Comparison of ENCODE assay signal across 26 cellular contexts in the genomic region with DNA sequence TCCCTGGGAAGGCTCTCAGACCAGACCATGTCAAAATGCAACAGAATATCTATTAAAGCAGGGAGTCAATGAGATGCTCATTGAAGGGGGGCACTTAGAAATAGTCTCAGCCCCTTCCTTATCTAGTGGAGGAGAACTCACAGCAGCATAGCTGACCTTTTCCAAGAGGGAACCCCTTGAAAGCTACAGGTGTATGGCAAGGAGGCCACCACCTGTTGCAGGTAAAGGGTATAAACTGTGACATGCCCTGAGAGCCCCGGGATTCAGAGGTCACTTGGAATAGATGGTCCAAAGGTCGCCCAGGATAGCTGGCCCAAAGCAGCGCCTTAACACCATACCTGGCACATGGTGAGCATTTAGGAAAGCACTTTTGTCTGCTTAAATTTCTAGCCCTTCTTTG.
DNase-seq lines count a peak whose midpoint lies in the region; FAIRE-seq and TF ChIP-seq lines count a peak whose summit lies in the region.
"Had no signal": no experiment of that assay in that cellular context is flagged by ENCODE, and none has a peak within 500 bp of the region (broad histone marks: within the 10 kb centered on the region; RNA-seq: fewer than 3 reads in every experiment).

No MANE protein-coding gene starts in this region.

- no peak for TF ChIP-seq CTCF in WERI-Rb-1 (IDR thresholded peaks at IDR 0.05; ENCODE audit: low read depth, low read length)
- no peak for TF ChIP-seq CTCF in glutamatergic neuron (IDR thresholded peaks at IDR 0.05; ENCODE audit: partially characterized antibody, unreplicated experiment)

- POLR2A ChIA-PET in activated CD4-positive, alpha-beta memory T cell treated with anti-CD3 and anti-CD28 coated beads for 36 hours (lab: Charles Lee): no interaction called here

- intact Hi-C loops in activated CD4-positive, alpha-beta memory T cell treated with anti-CD3 and anti-CD28 coated beads for 36 hours (cut with micrococcal nuclease): no loop called here

- no peaks in the 10 kb centered on the region for H3K36me3 Mint-ChIP-seq in glutamatergic neuron (ENCODE audit: unreplicated experiment)
- no peaks in the 10 kb centered on the region for H3K36me3 Mint-ChIP-seq in activated CD4-positive, alpha-beta memory T cell treated with anti-CD3 and anti-CD28 coated beads for 36 hours
- H3K36me3 Mint-ChIP-seq: CD8-positive, alpha-beta T cell had no signal

- no peak overlapping the region for H3K4me3 ChIP-seq in WERI-Rb-1 (ENCODE audit: low read depth, low read length)
- no peak overlapping the region for H3K4me3 ChIP-seq in small intestine (ENCODE audit: low read depth in 1 of 2, low read length in 2 of 2)
- H3K4me3 ChIP-seq: A549; BLaER1 treated with 17β-estradiol and CSF1 and Interleukin-3, amounts not matched to agents 10 nM and 100 nM; GM12878 had no signal

- H3K9me3 Mint-ChIP-seq in glutamatergic neuron (ENCODE audit: unreplicated experiment): peaks cover 7% of the 10 kb centered on the region
- H3K9me3 Mint-ChIP-seq in activated CD4-positive, alpha-beta memory T cell treated with anti-CD3 and anti-CD28 coated beads for 36 hours: peaks cover 10% of the 10 kb centered on the region
- H3K9me3 Mint-ChIP-seq: CD4-positive, alpha-beta T cell had no signal

- no peaks in the 10 kb centered on the region for H3K27me3 ChIP-seq in WERI-Rb-1 (ENCODE audit: insufficient read depth, low read depth, severe bottlenecking)
- H3K27me3 ChIP-seq in small intestine (ENCODE audit: control insufficient read depth in 2 of 2, insufficient read depth in 2 of 2, low read length in 2 of 2): no peaks in the 10 kb centered on the region
- H3K27me3 ChIP-seq: BLaER1 treated with 17β-estradiol and CSF1 and Interleukin-3, amounts not matched to agents 10 nM and 100 nM had no signal

- H3K9me3 ChIP-seq in WERI-Rb-1 (ENCODE audit: severe bottlenecking) (peaks cover 10% of the 10 kb centered on the region), small intestine (ENCODE audit: control insufficient read depth, low read depth) (no peaks in the 10 kb centered on the region)

- H3K36me3 ChIP-seq in WERI-Rb-1: no peaks in the 10 kb centered on the region
- H3K36me3 ChIP-seq in small intestine (ENCODE audit: control insufficient read depth in 2 of 2, insufficient read depth in 2 of 2, low read length in 2 of 2): no peaks in the 10 kb centered on the region
- H3K36me3 ChIP-seq: BLaER1 treated with 17β-estradiol and CSF1 and Interleukin-3, amounts not matched to agents 10 nM and 100 nM had no signal

- no peak overlapping the region for H3K27ac Mint-ChIP-seq in glutamatergic neuron (ENCODE audit: unreplicated experiment)
- no peak overlapping the region for H3K27ac Mint-ChIP-seq in activated CD4-positive, alpha-beta memory T cell treated with anti-CD3 and anti-CD28 coated beads for 36 hours
- H3K27ac Mint-ChIP-seq: B cell; CD4-positive, alpha-beta T cell; CD8-positive, alpha-beta T cell had no signal

- WGBS in small intestine, 3 donors: 20 to 53% (median 24%) methylated on average over 3 of the region's 3 CpGs

- H3K4me1 ChIP-seq in small intestine (ENCODE audit: control insufficient read depth in 2 of 2, insufficient read depth in 1 of 2, low read depth in 1 of 2, low read length in 1 of 2): no peaks in the 10 kb centered on the region
- H3K4me1 ChIP-seq: A549; BLaER1 treated with 17β-estradiol and CSF1 and Interleukin-3, amounts not matched to agents 10 nM and 100 nM; Caco-2 had no signal

- H3K27ac ChIP-seq in WERI-Rb-1 (peak overlapping the region; percentile 50), small intestine (ENCODE audit: low read depth in 1 of 2, low read length in 1 of 2) (no peak overlapping the region)
- H3K27ac ChIP-seq: 22Rv1; A549; BLaER1 treated with 17β-estradiol and CSF1 and Interleukin-3, amounts not matched to agents 10 nM and 100 nM; C4-2B had no signal

- in situ Hi-C loops in KBM-7 (cut with MboI; ENCODE audit: low pct_unique_long_range_greater_than_20kb, low sequenced_read_pairs): no loop called here

- H3K27me3 Mint-ChIP-seq in glutamatergic neuron (ENCODE audit: unreplicated experiment): peaks cover 11% of the 10 kb centered on the region
- H3K27me3 Mint-ChIP-seq in activated CD4-positive, alpha-beta memory T cell treated with anti-CD3 and anti-CD28 coated beads for 36 hours: peaks cover 9% of the 10 kb centered on the region

- DNase-seq in D341Med (ENCODE audit: low spot score) (peak; percentile 29), WERI-Rb-1 (no peak), glutamatergic neuron (no peak), small intestine (peak; percentile 8), activated gamma-delta T cell treated with Interleukin-2 at 50 U/mL for 16 hours (no peak), KBM-7 (no peak)
- DNase-seq in activated CD4-positive, alpha-beta memory T cell treated with anti-CD3 and anti-CD28 coated beads for 36 hours: no peak
- DNase-seq: AML-193; Caco-2; Calu3; CD4-positive, alpha-beta T cell; CD8-positive, alpha-beta T cell; DMS153; DMS53; DMS79; DND-41; EL; GDM1 had no signal

- H3K4me3 Mint-ChIP-seq in glutamatergic neuron (ENCODE audit: unreplicated experiment): peak overlapping the region; percentile 20
- H3K4me3 Mint-ChIP-seq in activated CD4-positive, alpha-beta memory T cell treated with anti-CD3 and anti-CD28 coated beads for 36 hours: no peak overlapping the region
- H3K4me3 Mint-ChIP-seq: B cell; CD4-positive, alpha-beta T cell; CD8-positive, alpha-beta T cell had no signal

- CTCF ChIA-PET in activated CD4-positive, alpha-beta memory T cell treated with anti-CD3 and anti-CD28 coated beads for 36 hours (lab: Charles Lee): no interaction called here

- peaks cover 39% of the 10 kb centered on the region for H3K4me1 Mint-ChIP-seq in glutamatergic neuron (ENCODE audit: low read depth, unreplicated experiment)
- no peaks in the 10 kb centered on the region for H3K4me1 Mint-ChIP-seq in activated CD4-positive, alpha-beta memory T cell treated with anti-CD3 and anti-CD28 coated beads for 36 hours (ENCODE audit: low read depth)
- H3K4me1 Mint-ChIP-seq: B cell had no signal

- no peak for FAIRE-seq in small intestine (lab: Jason Lieb, UNC)
- FAIRE-seq: A549, GM12878, GM12892, GM18507 had no signal

Comparison
In these comparisons a context has a peak if more than half of its experiments do, and no peak if none do; other contexts are left out.
1. DNase-seq: peak in D341Med (single experiment) and small intestine (single experiment); none in WERI-Rb-1 (single experiment), glutamatergic neuron (single experiment), activated gamma-delta T cell treated with Interleukin-2 at 50 U/mL for 16 hours (single experiment), activated CD4-positive, alpha-beta memory T cell treated with anti-CD3 and anti-CD28 coated beads for 36 hours (single experiment) and KBM-7 (single experiment).